ENCODE assay signal across 8 cellular contexts in the genomic region with DNA sequence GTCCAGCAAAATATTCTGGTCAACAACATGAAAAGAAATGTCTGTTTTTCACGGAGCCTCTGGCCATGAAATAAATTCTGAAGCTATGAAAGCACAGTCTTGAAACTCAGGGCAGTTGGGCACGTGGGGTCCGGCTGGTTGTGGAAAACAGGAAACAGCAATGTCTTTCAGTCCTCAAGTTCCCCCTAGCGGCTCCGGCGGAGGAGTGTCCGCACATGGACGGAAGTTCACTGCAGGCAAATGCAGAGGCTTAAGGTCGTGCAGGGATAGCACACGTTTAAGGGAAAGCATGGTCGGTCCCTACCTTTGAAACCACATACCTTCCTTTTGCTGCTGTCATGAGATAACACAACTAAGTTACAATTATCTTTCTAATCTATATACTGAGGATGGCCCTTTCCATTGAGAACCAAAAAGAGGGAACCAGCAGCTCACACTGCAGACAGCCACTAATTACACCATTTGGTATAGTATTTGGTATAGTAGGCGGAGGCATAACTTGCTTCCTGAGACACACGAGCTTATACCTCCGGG. TPM values are rescaled to one million over a fixed set of nuclear protein-coding genes. Genes with fewer than 3 reads are reported as not detected.
DNase-seq lines count a peak whose midpoint lies in the region; ATAC-seq and TF ChIP-seq lines count a peak whose summit lies in the region.

No MANE protein-coding gene starts in this region.

- H3K4me3 ChIP-seq in MG63 (no peak overlapping the region), foreskin fibroblast (ENCODE audit: low read depth in 1 of 2, low read length in 2 of 2) (no peak overlapping the region), thoracic aorta (peak overlapping the region; percentile 44)

- H3K79me2 ChIP-seq in H9 (ENCODE audit: insufficient read depth, low read length), result no peaks in the 10 kb centered on the region

- H3K79me1 ChIP-seq in H9 (ENCODE audit: insufficient read depth, low read depth, low read length, poor library complexity, severe bottlenecking), result no peaks in the 10 kb centered on the region

- no peaks in the 10 kb centered on the region for H3K36me3 ChIP-seq in MG63
- H3K36me3 ChIP-seq in thoracic aorta, result peaks cover 6% of the 10 kb centered on the region

- no peak overlapping the region for H3K4me3 Mint-ChIP-seq in H9
- peak overlapping the region; percentile 17 for H3K4me3 Mint-ChIP-seq in activated T-helper 2 cell treated with anti-CD3 and anti-CD28 coated beads, Interferon-gamma antibody, Interleukin-2, Interleukin-4, amounts not matched to agents 10 μg/mL and 5 μg/mL and 100 μg/mL, durations not matched to agents 14 hours and 24 hours and 36 hours (ENCODE audit: low read depth)

- no peak overlapping the region; a peak in 1 of 7 replicates for H3K27ac Mint-ChIP-seq in H9
- peak overlapping the region; percentile 65 for H3K27ac Mint-ChIP-seq in activated T-helper 2 cell treated with anti-CD3 and anti-CD28 coated beads, Interferon-gamma antibody, Interleukin-2, Interleukin-4, amounts not matched to agents 10 μg/mL and 5 μg/mL and 100 μg/mL, durations not matched to agents 14 hours and 24 hours and 36 hours

- H3K14ac ChIP-seq in H9 (ENCODE audit: insufficient read depth, low read length), result no peak overlapping the region

- peak; percentile 89 for TF ChIP-seq CTCF in H9 (conservative IDR thresholded peaks at IDR 0.05)
- TF ChIP-seq CTCF in foreskin fibroblast (IDR thresholded peaks at IDR 0.05; ENCODE audit: low read depth, low read length), result peak; percentile 86
- TF ChIP-seq CTCF in omental fat pad (IDR thresholded peaks at IDR 0.05), result peak in 2 of 3 donors; percentile 59 to 86
- peak; percentile 86 for TF ChIP-seq CTCF in thoracic aorta (IDR thresholded peaks at IDR 0.05)

- H3K36me3 Mint-ChIP-seq in H9 (ENCODE audit: insufficient read depth in 1 of 3, low read depth in 3 of 3), result peaks cover 0 to 4% (median 0%) of the 10 kb centered on the region in 3 experiments; a peak in 2 of 7 replicates
- no peaks in the 10 kb centered on the region for H3K36me3 Mint-ChIP-seq in activated T-helper 2 cell treated with anti-CD3 and anti-CD28 coated beads, Interferon-gamma antibody, Interleukin-2, Interleukin-4, amounts not matched to agents 10 μg/mL and 5 μg/mL and 100 μg/mL, durations not matched to agents 14 hours and 24 hours and 36 hours (ENCODE audit: low read depth)

- H3K9me3 ChIP-seq in H9 (ENCODE audit: control insufficient read depth, low read depth, low read length) (no peaks in the 10 kb centered on the region), MG63 (no peaks in the 10 kb centered on the region), thoracic aorta (no peaks in the 10 kb centered on the region)

- H4K91ac ChIP-seq in H9 (ENCODE audit: insufficient read length, low read depth, low read length), result no peak overlapping the region

- H4K5ac ChIP-seq in H9 (ENCODE audit: insufficient read length, low read depth, low read length), result no peak overlapping the region

- ATAC-seq in omental fat pad (ENCODE audit: low FRiP score) (peak; percentile 93), thoracic aorta (ENCODE audit: insufficient number of reproducible peaks, low FRiP score, low read depth) (peak; percentile 80)

- no peaks in the 10 kb centered on the region for H3K9me3 Mint-ChIP-seq in H9
- H3K9me3 Mint-ChIP-seq in activated T-helper 2 cell treated with anti-CD3 and anti-CD28 coated beads, Interferon-gamma antibody, Interleukin-2, Interleukin-4, amounts not matched to agents 10 μg/mL and 5 μg/mL and 100 μg/mL, durations not matched to agents 14 hours and 24 hours and 36 hours, result no peaks in the 10 kb centered on the region

- WGBS in H9 (ENCODE audit: extremely low coverage, insufficient read length, low lambda C conversion rate), result no CpG with 5 or more reads among the region's 14 CpGs

- H3K27me3 ChIP-seq in H9 (ENCODE audit: insufficient read depth, low read length) (no peaks in the 10 kb centered on the region), MG63 (no peaks in the 10 kb centered on the region), thoracic aorta (replicated peaks; ENCODE audit: insufficient read depth) (no peaks in the 10 kb centered on the region)

- H3K27ac ChIP-seq in H9 (ENCODE audit: insufficient read length, low read depth, low read length), result no peak overlapping the region
- H3K27ac ChIP-seq in thoracic aorta, result peak overlapping the region; percentile 48 to 67

- peaks cover 3% of the 10 kb centered on the region; the same call in 1 of the 2 replicates for H3K27me3 Mint-ChIP-seq in H9 (ENCODE audit: low read depth)
- no peaks in the 10 kb centered on the region for H3K27me3 Mint-ChIP-seq in activated T-helper 2 cell treated with anti-CD3 and anti-CD28 coated beads, Interferon-gamma antibody, Interleukin-2, Interleukin-4, amounts not matched to agents 10 μg/mL and 5 μg/mL and 100 μg/mL, durations not matched to agents 14 hours and 24 hours and 36 hours (ENCODE audit: low read depth)

- H3K23ac ChIP-seq in H9 (ENCODE audit: insufficient read length, low read depth, low read length), result no peak overlapping the region

- H3K23me2 ChIP-seq in H9 (ENCODE audit: insufficient read length, low read depth, low read length, poor library complexity, severe bottlenecking), result no peaks in the 10 kb centered on the region

- H3K4ac ChIP-seq in H9 (ENCODE audit: low read depth, low read length), result no peak overlapping the region

- intact Hi-C loops in activated T-helper 2 cell treated with anti-CD3 and anti-CD28 coated beads, Interferon-gamma antibody, Interleukin-2, Interleukin-4, amounts not matched to agents 10 μg/mL and 5 μg/mL and 100 μg/mL, durations not matched to agents 14 hours and 24 hours and 36 hours (cut with micrococcal nuclease), result loop anchor here (2.0 kb wide), 3 partner anchors 54 to 222 kb away; no protein-coding TSS in a partner anchor

- no peak overlapping the region for H2BK12ac ChIP-seq in H9 (ENCODE audit: insufficient read length, low read depth, low read length)

- H3K9ac ChIP-seq in H9 (ENCODE audit: extremely low read depth, insufficient read length, low read length), result no peak overlapping the region

- no peak overlapping the region for H2BK120ac ChIP-seq in H9 (ENCODE audit: low read depth, low read length, poor library complexity, severe bottlenecking)

- H3K4me1 ChIP-seq in H9 (ENCODE audit: insufficient read depth, low read length), result peaks cover 4% of the 10 kb centered on the region; the same call in 1 of the 2 replicates
- H3K4me1 ChIP-seq in thoracic aorta (ENCODE audit: control insufficient read depth in 1 of 2, low read depth in 2 of 2), result peaks cover 9 to 18% of the 10 kb centered on the region in 2 donors

- H2BK20ac ChIP-seq in H9 (ENCODE audit: low read depth, low read length, poor library complexity, severe bottlenecking), result no peak overlapping the region

- no peak overlapping the region for H2BK5ac ChIP-seq in H9 (ENCODE audit: insufficient read length, low read length)

- H2AFZ ChIP-seq in H9 (ENCODE audit: low read length), result no peak overlapping the region

- H3K56ac ChIP-seq in H9 (ENCODE audit: insufficient read length, low read depth, low read length), result no peak overlapping the region

- H4K20me1 ChIP-seq in H9 (ENCODE audit: control insufficient read depth, insufficient read depth, insufficient read length), result no peaks in the 10 kb centered on the region

- H4K8ac ChIP-seq in H9 (replicated peaks; ENCODE audit: insufficient read length, low read depth, low read length), result no peak overlapping the region

- H2BK15ac ChIP-seq in H9 (ENCODE audit: low read depth, low read length), result no peak overlapping the region

- DNase-seq in GDM1 (lab: John Stamatoyannopoulos, UW), result peak; percentile 77
- DNase-seq in H9, result peak; percentile 86
- peak; percentile 81 for DNase-seq in MG63
- DNase-seq in SHP77 treated with DMSO at 0.1 percent for 48 hours (lab: John Stamatoyannopoulos, UW), result peak; percentile 40
- peak; percentile 72 for DNase-seq in activated T-helper 2 cell treated with anti-CD3 and anti-CD28 coated beads, Interferon-gamma antibody, Interleukin-2, Interleukin-4, amounts not matched to agents 10 μg/mL and 5 μg/mL and 100 μg/mL, durations not matched to agents 14 hours and 24 hours and 36 hours (ENCODE audit: low spot score)
- DNase-seq in foreskin fibroblast, result peak; percentile 83 to 95
- DNase-seq in omental fat pad (ENCODE audit: low spot score), result peak; percentile 65
- DNase-seq in thoracic aorta (ENCODE audit: low spot score), result peak; percentile 79

- no peak overlapping the region for H2AK5ac ChIP-seq in H9 (ENCODE audit: insufficient read length, low read length)

- H3K4me1 Mint-ChIP-seq in H9, result peaks cover 33 to 36% of the 10 kb centered on the region in 2 experiments
- peaks cover 46% of the 10 kb centered on the region for H3K4me1 Mint-ChIP-seq in activated T-helper 2 cell treated with anti-CD3 and anti-CD28 coated beads, Interferon-gamma antibody, Interleukin-2, Interleukin-4, amounts not matched to agents 10 μg/mL and 5 μg/mL and 100 μg/mL, durations not matched to agents 14 hours and 24 hours and 36 hours (ENCODE audit: low read depth)

- no peak overlapping the region for H3K4me2 ChIP-seq in H9 (ENCODE audit: insufficient read depth, insufficient read length, low read length)

- H3T11ph ChIP-seq in H9 (ENCODE audit: low read length), result no peak overlapping the region

- H3K18ac ChIP-seq in H9 (ENCODE audit: insufficient read length, low read depth, low read length), result no peak overlapping the region

RNA-seq across cellular contexts. Expression of gene NFATC2, which starts 52.5 kb away (rescaled TPM):
- 0.57 and 0.61 TPM in 2 replicates for total RNA-seq in H9 (2021)
- not detected in 2 replicates for total RNA-seq in MG63 (2014; rRNA removed; shearing (Covaris generic); ENCODE audit: low replicate concordance)
- total RNA-seq in activated T-helper 2 cell treated with anti-CD3 and anti-CD28 coated beads, Interferon-gamma antibody, Interleukin-2, Interleukin-4, amounts not matched to agents 10 μg/mL and 5 μg/mL and 100 μg/mL, durations not matched to agents 14 hours and 24 hours and 36 hours, result 67.1 and 68.0 TPM in 2 replicates
- 10 to 100 TPM in 2 of 4 donors, 1 to 10 TPM in 2; 4.1 to 51.5 (median 8.7) TPM for total RNA-seq in omental fat pad
- total RNA-seq in thoracic aorta, result 10 to 100 TPM; 11.9 to 24.5 TPM
